In the genomic region with DNA sequence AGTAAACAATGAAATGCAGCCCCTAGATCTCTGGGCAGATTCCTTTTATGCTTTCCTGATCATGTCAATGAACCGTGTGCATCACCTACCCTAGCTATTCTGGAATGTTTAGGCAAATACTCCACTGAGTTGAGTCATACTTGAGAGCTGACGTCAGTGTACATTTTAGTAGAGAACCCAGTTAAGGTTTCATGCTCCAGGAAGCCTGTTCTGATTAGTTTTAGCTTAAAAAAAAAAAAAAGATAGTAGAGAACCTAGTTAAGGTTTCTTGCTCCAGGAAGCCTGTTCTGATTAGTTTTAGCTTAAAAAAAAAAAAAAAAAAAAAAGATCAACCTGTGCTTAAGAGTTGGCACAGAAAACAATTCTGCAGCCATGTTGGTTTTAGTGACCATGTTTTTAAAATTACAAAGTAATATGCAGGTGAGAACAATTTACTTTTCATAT, we compare ENCODE assay signal across 12 cellular contexts. TPM values are rescaled to one million over a fixed set of nuclear protein-coding genes. Genes with fewer than 3 reads are reported as not detected.
A peak's percentile ranks its signal among the peaks of the same experiment; 100 is the strongest.
DNase-seq lines count a peak whose midpoint lies in the region; FAIRE-seq and TF ChIP-seq lines count a peak whose summit lies in the region.
"Had no signal": no experiment of that assay in that cellular context is flagged by ENCODE, and none has a peak within 500 bp of the region (broad histone marks: within the 10 kb centered on the region; RNA-seq: fewer than 3 reads in every experiment).

No MANE protein-coding gene starts in this region.

- H3K4ac ChIP-seq in H1 (replicated peaks; ENCODE audit: insufficient read length, low read depth, low read length) = no peak overlapping the region

- intact Hi-C loops in dorsolateral prefrontal cortex (cut with DNase I) = no loop called here

- no peak overlapping the region for H4K8ac ChIP-seq in H1 (ENCODE audit: extremely low read depth, insufficient read depth, low read length)

- H3K9ac ChIP-seq in H1 (replicated peaks in 1 of 4; ENCODE audit: extremely low read depth in 1 of 4, low read depth in 3 of 4, low read length in 3 of 4) = no peak overlapping the region

- no peaks in the 10 kb centered on the region for H3K9me3 ChIP-seq in H1 (ENCODE audit: insufficient read depth in 2 of 2, low read depth in 1 of 2, low read length in 1 of 2)
- H3K9me3 ChIP-seq: vagina had no signal

- no peak overlapping the region for H3K14ac ChIP-seq in H1 (ENCODE audit: insufficient read length)

- H3K27me3 ChIP-seq in BJ (ENCODE audit: control insufficient read depth, insufficient read depth, low read length) (no peaks in the 10 kb centered on the region), H1 (replicated peaks in 1 of 4; ENCODE audit: control insufficient read depth in 3 of 4, extremely low read depth in 1 of 4, insufficient read depth in 3 of 4, low read length in 3 of 4) (no peaks in the 10 kb centered on the region), dorsolateral prefrontal cortex (no peaks in the 10 kb centered on the region)
- H3K27me3 ChIP-seq: cardiac muscle cell, vagina had no signal

- FAIRE-seq in H1 (lab: Jason Lieb, UNC) = no peak

- no peak overlapping the region for H3K4me3 ChIP-seq in BJ (ENCODE audit: low read depth, low read length)
- H3K4me3 ChIP-seq in H1 (ENCODE audit: extremely low read depth in 1 of 4, insufficient read depth in 2 of 4, low read depth in 3 of 4, low read length in 4 of 4) = no peak overlapping the region
- H3K4me3 ChIP-seq in dorsolateral prefrontal cortex = no peak overlapping the region
- H3K4me3 ChIP-seq: cardiac muscle cell, vagina had no signal

- H3K23ac ChIP-seq in H1 (ENCODE audit: insufficient read length) = no peak overlapping the region

- no peak overlapping the region for H2BK15ac ChIP-seq in H1 (ENCODE audit: low read length)

- no peak overlapping the region for H4K5ac ChIP-seq in H1 (ENCODE audit: insufficient read length, low read depth, low read length)

- H2AK5ac ChIP-seq in H1 (ENCODE audit: low read depth, low read length) = no peak overlapping the region

- TF ChIP-seq CTCF in BJ (IDR thresholded peaks at IDR 0.05; ENCODE audit: insufficient read depth, low read depth, low read length) (no peak), H1 (IDR thresholded peaks at IDR 0.05; ENCODE audit: control extremely low read depth in 1 of 3, insufficient read depth in 1 of 3, low read depth in 1 of 3, low read length in 3 of 3) (no peak), dorsolateral prefrontal cortex (IDR thresholded peaks at IDR 0.05 in 54 of 56, conservative IDR thresholded peaks at IDR 0.05 in 2 of 56; ENCODE audit: low read depth in 1 of 56, partially characterized antibody in 56 of 56) (no peak)

- 84% methylated on average over 2 of the region's 2 CpGs; no CpG with 5 or more reads in 1 of the 2 experiments for WGBS in H1 (ENCODE audit: extremely low coverage in 1 of 2, insufficient coverage in 1 of 2, insufficient read length in 1 of 2, insufficient replicate concordance in 2 of 2, low coverage in 1 of 2, low lambda C conversion rate in 2 of 2, missing lambda C conversion rate in 1 of 2), 2 experiments

- TF ChIP-seq RAD21 in Ishikawa (IDR thresholded peaks at IDR 0.05; ENCODE audit: low read depth) (no peak), H1 (IDR thresholded peaks at IDR 0.05 in 1 of 2, conservative IDR thresholded peaks at IDR 0.05 in 1 of 2; ENCODE audit: low read depth in 2 of 2, low read length in 2 of 2) (no peak)

- H3K4me1 ChIP-seq in H1 (replicated peaks in 1 of 4; ENCODE audit: control insufficient read depth in 3 of 4, insufficient read depth in 4 of 4, low read length in 3 of 4) = peaks cover 0 to under 1% (median 0%) of the 10 kb centered on the region in 4 experiments; a peak in 2 of 7 replicates

- H3K79me1 ChIP-seq in H1 (ENCODE audit: low read depth, low read length) = peaks cover 3% of the 10 kb centered on the region; the same call in 1 of the 2 replicates

- peaks cover 1 to 3% of the 10 kb centered on the region in 2 experiments for H4K20me1 ChIP-seq in H1 (replicated peaks in 1 of 2; ENCODE audit: control insufficient read depth in 1 of 2, insufficient read depth in 2 of 2, low read length in 2 of 2)

- H2BK20ac ChIP-seq in H1 (ENCODE audit: low read length) = no peak overlapping the region

- DNase-seq in BJ (ENCODE audit: low read depth) = peak; percentile 54
- no peak for DNase-seq in H1 (ENCODE audit: low read depth in 1 of 2, low spot score in 2 of 2)
- DNase-seq in myocyte (ENCODE audit: low read depth) = peak; percentile 58
- no peak for DNase-seq in NCI-H69 (lab: John Stamatoyannopoulos, UW)
- no peak for DNase-seq in activated CD4-positive, CD25-positive, alpha-beta regulatory T cell treated with anti-CD3 and anti-CD28 coated beads, Interleukin-2, amount 50 U/mL, for 72 hours
- no peak for DNase-seq in dorsolateral prefrontal cortex
- DNase-seq in T-helper 9 cell = no peak
- DNase-seq: activated CD4-positive, alpha-beta T cell treated with anti-CD3 and anti-CD28 coated beads, Interleukin-2, amount 50 U/mL, for 4 hours; stimulated activated CD4-positive, alpha-beta T cell treated with anti-CD3 and anti-CD28 coated beads, Interleukin-2, amount 100 ng/mL, for 24 hours had no signal

- no peak overlapping the region for H3K4me2 ChIP-seq in H1 (ENCODE audit: insufficient read depth in 1 of 2, low read depth in 2 of 2, low read length in 2 of 2)

- no peak for TF ChIP-seq POLR2A in H1 (IDR thresholded peaks at IDR 0.05; ENCODE audit: control extremely low read depth in 1 of 2, low read depth in 2 of 2, low read length in 2 of 2)

- no peak overlapping the region for H2BK12ac ChIP-seq in H1 (ENCODE audit: low read depth, low read length)

- no peak overlapping the region for H4K91ac ChIP-seq in H1 (replicated peaks; ENCODE audit: insufficient read length, low read length)

- TF ChIP-seq EP300 in Ishikawa (IDR thresholded peaks at IDR 0.05; ENCODE audit: borderline replicate concordance) (peak; percentile 47; the same call in 1 of the 2 replicates), H1 (IDR thresholded peaks at IDR 0.05; ENCODE audit: borderline replicate concordance in 1 of 2, low read depth in 2 of 2, low read length in 2 of 2) (no peak)

- H3K18ac ChIP-seq in H1 (ENCODE audit: extremely low read depth, low read length) = no peak overlapping the region

- H2BK5ac ChIP-seq in H1 (ENCODE audit: low read depth, low read length) = no peak overlapping the region

- peak overlapping the region; percentile 50; the same call in 1 of the 2 replicates for H2AFZ ChIP-seq in H1 (ENCODE audit: low read length)

- CTCF ChIA-PET in BJ (lab: Yijun Ruan, JAX) = interaction anchor here (0.6 to 0.7 kb wide), 2 partner anchors 23 to 285 kb away, joined by 3 read pairs; no protein-coding TSS in a partner anchor
- CTCF ChIA-PET in H1 (lab: Charles Lee; ENCODE audit: partially characterized antibody) = interaction anchor here (1.2 kb wide), 1 partner anchor 9 kb away, joined by 4 read pairs; no protein-coding TSS in a partner anchor

- no peak overlapping the region for H3K27ac ChIP-seq in H1 (ENCODE audit: low read depth, low read length)
- H3K27ac ChIP-seq in dorsolateral prefrontal cortex = no peak overlapping the region
- H3K27ac ChIP-seq: cardiac muscle cell, vagina had no signal

- peaks cover 3% of the 10 kb centered on the region; the same call in 1 of the 2 replicates for H3K23me2 ChIP-seq in H1 (ENCODE audit: low read depth, low read length)

- H3K36me3 ChIP-seq in BJ (ENCODE audit: control insufficient read depth, insufficient read depth, low read length) (no peaks in the 10 kb centered on the region), H1 (ENCODE audit: control insufficient read depth in 2 of 4, insufficient read depth in 4 of 4, low read length in 3 of 4) (no peaks in the 10 kb centered on the region)
- H3K36me3 ChIP-seq: cardiac muscle cell, vagina had no signal

- no peak overlapping the region for H2BK120ac ChIP-seq in H1 (replicated peaks; ENCODE audit: low read depth, low read length)

- POLR2A ChIA-PET in BJ (lab: Charles Lee) = interaction anchor here (0.5 to 0.7 kb wide), 3 partner anchors 12 to 71 kb away, joined by 4 to 12 read pairs (median 10); partner anchors contain the start of gene MICU1
- POLR2A ChIA-PET in H1 (lab: Charles Lee; ENCODE audit: partially characterized antibody) = interaction anchor here (0.7 kb wide), 1 partner anchor 232 kb away, joined by 3 read pairs; no protein-coding TSS in a partner anchor

- peaks cover 6 to 9% of the 10 kb centered on the region in 2 experiments for H3K79me2 ChIP-seq in H1 (ENCODE audit: control insufficient read depth in 1 of 2, insufficient read depth in 2 of 2, low read length in 2 of 2)

- no peak overlapping the region for H3K56ac ChIP-seq in H1 (replicated peaks; ENCODE audit: insufficient read length, low read depth, low read length)

TF ChIP-seq in Ishikawa, 13 proteins besides CTCF, POLR2A, EP300 and RAD21:
- TF ChIP-seq TEAD4 (IDR thresholded peaks at IDR 0.05) = peak; percentile 91
- TF ChIP-seq ZBTB7A (IDR thresholded peaks at IDR 0.05; ENCODE audit: low read depth) = no peak
- TF ChIP-seq TCF12 (IDR thresholded peaks at IDR 0.05; ENCODE audit: low read depth) = 0 out of 2 replicates have a peak, but pooled peaks have one; percentile 18
- peak; percentile 64; the same call in 1 of the 2 replicates for TF ChIP-seq CREB1 (IDR thresholded peaks at IDR 0.05; ENCODE audit: low read depth)
- 0 out of 2 replicates have a peak, but pooled peaks have one; percentile 6 for TF ChIP-seq CEBPB (IDR thresholded peaks at IDR 0.05)

TF ChIP-seq in H1, 55 proteins besides CTCF, POLR2A, EP300 and RAD21 (continues in another document):
- TF ChIP-seq SIRT6 (IDR thresholded peaks at IDR 0.05; ENCODE audit: low read length) (no peak), CREB1 (IDR thresholded peaks at IDR 0.05) (no peak), RFX5 (IDR thresholded peaks at IDR 0.05; ENCODE audit: borderline replicate concordance, low read depth, low read length) (no peak), CBX8 (IDR thresholded peaks at IDR 0.05; ENCODE audit: borderline replicate concordance, low read depth, low read length) (no peak), MAFK (IDR thresholded peaks at IDR 0.05; ENCODE audit: low read depth, low read length) (no peak), RNF2 (IDR thresholded peaks at IDR 0.05; ENCODE audit: borderline replicate concordance, low read depth, low read length, missing control alignments, poor library complexity, severe bottlenecking) (no peak)

RNA-seq across cellular contexts. Expression of gene MCU, which starts 3.7 kb away (rescaled TPM):
- polyA plus RNA-seq in BJ (2011; rRNA removed) (78.7 and 95.7 TPM in 2 replicates), H1 (2011; rRNA removed) (41.9 and 62.2 TPM in 2 replicates)
- polyA minus RNA-seq in BJ (2011; rRNA and poly(A)+ RNA removed) = 39.4 and 61.0 TPM in 2 replicates
- total RNA-seq in H1 (2021; fragmentation: NEBNext Ultra II Directional; extraction: Animal tissue kit (Norgen Biotek cat#: 25700)) = 45.9 and 51.6 TPM in 2 replicates
- 50.9 TPM for polyA plus RNA-seq in H1 (2011; cell fraction: cytosol; rRNA removed)
- 60.5 TPM for polyA plus RNA-seq in H1 (2011; cell fraction: nucleus; rRNA removed)
- 30.6 to 46.8 TPM (median 35.0 TPM) in 4 replicates for polyA plus RNA-seq in H1 (2012, experiment 1 of 2)
- 23.7 TPM for polyA plus RNA-seq in H1 (2012, experiment 2 of 2)
- 34.6 TPM for polyA plus RNA-seq in H1 (2013, experiment 1 of 2)
- 35.5 TPM for polyA plus RNA-seq in H1 (2013, experiment 2 of 2)
- 148 and 197 TPM in 2 replicates for polyA minus RNA-seq in H1 (2011; rRNA and poly(A)+ RNA removed)
- 40.1 TPM for polyA minus RNA-seq in H1 (2011; cell fraction: cytosol; rRNA and poly(A)+ RNA removed)
- polyA minus RNA-seq in H1 (2011; cell fraction: nucleus; rRNA and poly(A)+ RNA removed) = 51.1 TPM
- total RNA-seq in myocyte (83.5 and 160 TPM in 2 replicates), dorsolateral prefrontal cortex (10 to 100 TPM; 12.0 to 32.9 (median 20.8) TPM)
- 34.4 TPM for polyA plus RNA-seq in myocyte (2012)

Comparison
In these comparisons a context has a peak if more than half of its experiments do, and no peak if none do; other contexts are left out.
1. DNase-seq: peak in BJ (single experiment) and myocyte (single experiment); none in H1 (0 of 2), NCI-H69 (single experiment), activated CD4-positive, CD25-positive, alpha-beta regulatory T cell treated with anti-CD3 and anti-CD28 coated beads, Interleukin-2, amount 50 U/mL, for 72 hours (single experiment), dorsolateral prefrontal cortex (0 of 10) and T-helper 9 cell (single experiment).